ENCODE assay signal across 23 cellular contexts in genomic region chr1:159933347-159933746, GRCh38. TPM values are rescaled to one million over a fixed set of nuclear protein-coding genes. Genes with fewer than 3 reads are reported as not detected.
A peak's percentile ranks its signal among the peaks of the same experiment; 100 is the strongest.
DNase-seq lines count a peak whose midpoint lies in the region; ATAC-seq, FAIRE-seq and TF ChIP-seq lines count a peak whose summit lies in the region.
"Had no signal": no experiment of that assay in that cellular context is flagged by ENCODE, and none has a peak within 500 bp of the region (broad histone marks: within the 10 kb centered on the region; RNA-seq: fewer than 3 reads in every experiment).

No MANE protein-coding gene starts in this region.

- ATAC-seq in RWPE2 (ENCODE audit: low read depth): peak; percentile 47
- ATAC-seq in foreskin keratinocyte: peak; percentile 22
- ATAC-seq in HG02642 (IDR thresholded peaks at IDR 0.05; ENCODE audit: poor library complexity, unreplicated experiment): no peak

- peak overlapping the region; percentile 32 for H3K4ac ChIP-seq in H1 (replicated peaks; ENCODE audit: insufficient read length, low read depth, low read length)

- H3K23ac ChIP-seq in H1 (ENCODE audit: insufficient read length): no peak overlapping the region

- no peak overlapping the region for H3K27ac ChIP-seq in BLaER1
- peak overlapping the region; percentile 46 for H3K27ac ChIP-seq in RWPE2 (ENCODE audit: poor library complexity, severe bottlenecking)
- H3K27ac ChIP-seq in H1 (ENCODE audit: low read depth, low read length): no peak overlapping the region
- peak overlapping the region; percentile 87 for H3K27ac ChIP-seq in foreskin keratinocyte
- H3K27ac ChIP-seq: GM23248 had no signal

- TF ChIP-seq RAD21 in H1 (IDR thresholded peaks at IDR 0.05 in 1 of 2, conservative IDR thresholded peaks at IDR 0.05 in 1 of 2; ENCODE audit: low read depth in 2 of 2, low read length in 2 of 2): no peak

- no peaks in the 10 kb centered on the region; the same call in 1 of the 2 replicates for H3K23me2 ChIP-seq in H1 (ENCODE audit: low read depth, low read length)

- H3K4me1 ChIP-seq in BLaER1 (peaks cover 57% of the 10 kb centered on the region), RWPE2 (ENCODE audit: insufficient read depth, poor library complexity, severe bottlenecking) (peaks cover 14% of the 10 kb centered on the region), H1 (replicated peaks in 1 of 4; ENCODE audit: control insufficient read depth in 3 of 4, insufficient read depth in 4 of 4, low read length in 3 of 4) (peaks cover 0 to 10% (median 7%) of the 10 kb centered on the region in 4 experiments; a peak in 6 of 7 replicates), foreskin keratinocyte (peaks cover 18% of the 10 kb centered on the region)

- DNase-seq in RWPE2 (ENCODE audit: low spot score) (no peak), H1 (ENCODE audit: low read depth in 1 of 2, low spot score in 2 of 2) (no peak), foreskin keratinocyte (peak; percentile 68 to 83), Ammon's horn (ENCODE audit: low spot score) (no peak), NCI-H146 treated with DMSO at 0.1 percent for 48 hours (lab: John Stamatoyannopoulos, UW; ENCODE audit: unreplicated experiment) (no peak)
- no peak for DNase-seq in effector CD8-positive, alpha-beta T cell (lab: John Stamatoyannopoulos, UW)
- DNase-seq: 8988T, DMS53, GDM1, GM23248, NCI-H1417, NCI-H187, NCI-H524 treated with DMSO at 0.1 percent for 48 hours, OCI-M1, SHP77 had no signal

- no peak overlapping the region for H4K5ac ChIP-seq in H1 (ENCODE audit: insufficient read length, low read depth, low read length)

- 98% methylated on average over 4 of the region's 4 CpGs; no CpG with 5 or more reads in 1 of the 2 experiments for WGBS in H1 (ENCODE audit: extremely low coverage in 1 of 2, insufficient coverage in 1 of 2, insufficient read length in 1 of 2, insufficient replicate concordance in 2 of 2, low coverage in 1 of 2, low lambda C conversion rate in 2 of 2, missing lambda C conversion rate in 1 of 2), 2 experiments

- H3K4me3 ChIP-seq in BLaER1: no peak overlapping the region
- no peak overlapping the region for H3K4me3 ChIP-seq in RWPE2 (ENCODE audit: severe bottlenecking)
- no peak overlapping the region for H3K4me3 ChIP-seq in H1 (ENCODE audit: extremely low read depth in 1 of 4, insufficient read depth in 2 of 4, low read depth in 3 of 4, low read length in 4 of 4)
- H3K4me3 ChIP-seq: GM23248, HAP-1 had no signal

- no peak overlapping the region for H3K14ac ChIP-seq in H1 (ENCODE audit: insufficient read length)

- H3K36me3 ChIP-seq in BLaER1 (peaks cover 49% of the 10 kb centered on the region), RWPE2 (ENCODE audit: low read depth) (0 out of 2 replicates have a peak, but pooled peaks cover 4% of the 10 kb centered on the region), H1 (ENCODE audit: control insufficient read depth in 2 of 4, insufficient read depth in 4 of 4, low read length in 3 of 4) (peaks cover 3 to 32% (median 17%) of the 10 kb centered on the region in 4 experiments; a peak in 6 of 8 replicates)
- H3K36me3 ChIP-seq: HAP-1 had no signal

- CTCF ChIA-PET in H1 (lab: Charles Lee; ENCODE audit: partially characterized antibody): interaction anchor here (0.7 to 35.5 kb wide), 14 partner anchors 7 to 168 kb away, joined by 3 to 696 read pairs (median 5); partner anchors contain the start of genes IGSF9, SLAMF9 and TAGLN2

- TF ChIP-seq POLR2A in H1 (IDR thresholded peaks at IDR 0.05; ENCODE audit: control extremely low read depth in 1 of 2, low read depth in 2 of 2, low read length in 2 of 2): no peak

- H3K18ac ChIP-seq in H1 (ENCODE audit: extremely low read depth, low read length): no peak overlapping the region

- no peak overlapping the region for H2BK15ac ChIP-seq in H1 (ENCODE audit: low read length)

- no peak overlapping the region for H4K8ac ChIP-seq in H1 (ENCODE audit: extremely low read depth, insufficient read depth, low read length)

- no peaks in the 10 kb centered on the region for H3K79me2 ChIP-seq in H1 (ENCODE audit: control insufficient read depth in 1 of 2, insufficient read depth in 2 of 2, low read length in 2 of 2)

- no peaks in the 10 kb centered on the region for H4K20me1 ChIP-seq in BLaER1
- H4K20me1 ChIP-seq in H1 (replicated peaks in 1 of 2; ENCODE audit: control insufficient read depth in 1 of 2, insufficient read depth in 2 of 2, low read length in 2 of 2): peaks cover 0 to 3% of the 10 kb centered on the region in 2 experiments

- no peak overlapping the region for H2BK12ac ChIP-seq in H1 (ENCODE audit: low read depth, low read length)

- H3K4me2 ChIP-seq in BLaER1: peak overlapping the region; percentile 78
- H3K4me2 ChIP-seq in H1 (ENCODE audit: insufficient read depth in 1 of 2, low read depth in 2 of 2, low read length in 2 of 2): no peak overlapping the region

- H3K79me1 ChIP-seq in H1 (ENCODE audit: low read depth, low read length): no peaks in the 10 kb centered on the region

- no peak overlapping the region for H2BK120ac ChIP-seq in H1 (replicated peaks; ENCODE audit: low read depth, low read length)

- no peak overlapping the region for H3K9ac ChIP-seq in BLaER1
- no peak overlapping the region for H3K9ac ChIP-seq in H1 (replicated peaks in 1 of 4; ENCODE audit: extremely low read depth in 1 of 4, low read depth in 3 of 4, low read length in 3 of 4)
- H3K9ac ChIP-seq: GM23248 had no signal

- H3K27me3 ChIP-seq in BLaER1 (no peaks in the 10 kb centered on the region), RWPE2 (ENCODE audit: insufficient read depth, poor library complexity, severe bottlenecking) (no peaks in the 10 kb centered on the region), H1 (replicated peaks in 1 of 4; ENCODE audit: control insufficient read depth in 3 of 4, extremely low read depth in 1 of 4, insufficient read depth in 3 of 4, low read length in 3 of 4) (no peaks in the 10 kb centered on the region), foreskin keratinocyte (no peaks in the 10 kb centered on the region)

- H3K56ac ChIP-seq in H1 (replicated peaks; ENCODE audit: insufficient read length, low read depth, low read length): no peak overlapping the region

- POLR2A ChIA-PET in H1 (lab: Charles Lee; ENCODE audit: partially characterized antibody): interaction anchor here (0.9 to 4.6 kb wide), 3 partner anchors 12 to 16 kb away, joined by 3 to 19 read pairs (median 15); partner anchors contain the start of gene IGSF9

- no peak overlapping the region for H4K91ac ChIP-seq in H1 (replicated peaks; ENCODE audit: insufficient read length, low read length)

- no peak for TF ChIP-seq EP300 in H1 (IDR thresholded peaks at IDR 0.05; ENCODE audit: borderline replicate concordance in 1 of 2, low read depth in 2 of 2, low read length in 2 of 2)

- H2AFZ ChIP-seq in H1 (ENCODE audit: low read length): no peak overlapping the region
- H2AFZ ChIP-seq: GM23248 had no signal

- H2BK5ac ChIP-seq in H1 (ENCODE audit: low read depth, low read length): no peak overlapping the region

- FAIRE-seq in H1 (lab: Jason Lieb, UNC): no peak
- FAIRE-seq: D721Med, GM18507 had no signal

- no peaks in the 10 kb centered on the region for H3K9me3 ChIP-seq in BLaER1
- no peaks in the 10 kb centered on the region for H3K9me3 ChIP-seq in RWPE2 (ENCODE audit: severe bottlenecking)
- no peaks in the 10 kb centered on the region for H3K9me3 ChIP-seq in H1 (ENCODE audit: insufficient read depth in 2 of 2, low read depth in 1 of 2, low read length in 1 of 2)
- H3K9me3 ChIP-seq: HAP-1 had no signal

- H2BK20ac ChIP-seq in H1 (ENCODE audit: low read length): no peak overlapping the region

- no peak overlapping the region for H2AK5ac ChIP-seq in H1 (ENCODE audit: low read depth, low read length)

- no peak for TF ChIP-seq CTCF in RWPE2 (IDR thresholded peaks at IDR 0.05; ENCODE audit: poor library complexity, severe bottlenecking)
- no peak for TF ChIP-seq CTCF in H1 (IDR thresholded peaks at IDR 0.05; ENCODE audit: control extremely low read depth in 1 of 3, insufficient read depth in 1 of 3, low read depth in 1 of 3, low read length in 3 of 3)
- no peak for TF ChIP-seq CTCF in foreskin keratinocyte (conservative IDR thresholded peaks at IDR 0.05)

RNA-seq across cellular contexts. Expression of gene TAGLN2, which starts 8.0 kb away (rescaled TPM):
- 86.0 and 93.0 TPM in 2 replicates for total RNA-seq in H1 (2021; fragmentation: NEBNext Ultra II Directional; extraction: Animal tissue kit (Norgen Biotek cat#: 25700))
- 114 and 142 TPM in 2 replicates for polyA plus RNA-seq in H1 (2011; rRNA removed)
- polyA plus RNA-seq in H1 (2011; cell fraction: cytosol; rRNA removed): 93.7 TPM
- 102 TPM for polyA plus RNA-seq in H1 (2011; cell fraction: nucleus; rRNA removed)
- 81.8 to 121 TPM (median 94.5 TPM) in 4 replicates for polyA plus RNA-seq in H1 (2012, experiment 1 of 2)
- polyA plus RNA-seq in H1 (2012, experiment 2 of 2): 122 TPM
- 51.9 TPM for polyA plus RNA-seq in H1 (2013, experiment 1 of 2)
- 53.4 TPM for polyA plus RNA-seq in H1 (2013, experiment 2 of 2)
- polyA minus RNA-seq in H1 (2011; rRNA and poly(A)+ RNA removed): 38.3 and 40.1 TPM in 2 replicates
- polyA minus RNA-seq in H1 (2011; cell fraction: cytosol; rRNA and poly(A)+ RNA removed): 29.8 TPM
- polyA minus RNA-seq in H1 (2011; cell fraction: nucleus; rRNA and poly(A)+ RNA removed): 23.9 TPM
- total RNA-seq in foreskin keratinocyte: 462 and 520 TPM in 2 replicates
- polyA plus RNA-seq in foreskin keratinocyte: 928 and 982 TPM in 2 replicates

RNA-seq across cellular contexts. Expression of gene IGSF9, which starts 12.1 kb away (rescaled TPM):
- total RNA-seq in H1 (2021; fragmentation: NEBNext Ultra II Directional; extraction: Animal tissue kit (Norgen Biotek cat#: 25700)): 28.1 and 29.2 TPM in 2 replicates
- polyA plus RNA-seq in H1 (2011; rRNA removed) (10.9 and 22.5 TPM in 2 replicates), foreskin keratinocyte (9.3 and 11.8 TPM in 2 replicates)
- polyA plus RNA-seq in H1 (2011; cell fraction: cytosol; rRNA removed): 12.7 TPM
- polyA plus RNA-seq in H1 (2011; cell fraction: nucleus; rRNA removed): 51.2 TPM
- 15.9 to 25.3 TPM (median 21.2 TPM) in 4 replicates for polyA plus RNA-seq in H1 (2012, experiment 1 of 2)
- 18.7 TPM for polyA plus RNA-seq in H1 (2012, experiment 2 of 2)
- 20.9 TPM for polyA plus RNA-seq in H1 (2013, experiment 1 of 2)
- polyA plus RNA-seq in H1 (2013, experiment 2 of 2): 19.7 TPM
- 6.2 and 8.0 TPM in 2 replicates for polyA minus RNA-seq in H1 (2011; rRNA and poly(A)+ RNA removed)
- 10.9 TPM for polyA minus RNA-seq in H1 (2011; cell fraction: cytosol; rRNA and poly(A)+ RNA removed)
- polyA minus RNA-seq in H1 (2011; cell fraction: nucleus; rRNA and poly(A)+ RNA removed): 11.3 TPM
- total RNA-seq in foreskin keratinocyte: 9.7 and 11.9 TPM in 2 replicates
- total RNA-seq: GM23248 had no signal
- polyA plus RNA-seq: CD14-positive monocyte had no signal

RNA-seq across cellular contexts. Expression of gene SLAMF9, which starts 20.7 kb away (rescaled TPM):
- total RNA-seq in H1 (2021; fragmentation: NEBNext Ultra II Directional; extraction: Animal tissue kit (Norgen Biotek cat#: 25700)): not detected in 2 replicates
- polyA plus RNA-seq in H1 (2011; rRNA removed) (not detected in 2 replicates), foreskin keratinocyte (0.40 and 0.72 TPM in 2 replicates)
- not detected for polyA plus RNA-seq in H1 (2011; cell fraction: cytosol; rRNA removed)
- polyA plus RNA-seq in H1 (2011; cell fraction: nucleus; rRNA removed): not detected
- not detected in 4 replicates for polyA plus RNA-seq in H1 (2012, experiment 1 of 2)
- not detected for polyA plus RNA-seq in H1 (2012, experiment 2 of 2)
- polyA plus RNA-seq in H1 (2013, experiment 1 of 2): not detected
- polyA plus RNA-seq in H1 (2013, experiment 2 of 2): not detected
- not detected in 2 replicates for polyA minus RNA-seq in H1 (2011; rRNA and poly(A)+ RNA removed)
- not detected for polyA minus RNA-seq in H1 (2011; cell fraction: cytosol; rRNA and poly(A)+ RNA removed)
- polyA minus RNA-seq in H1 (2011; cell fraction: nucleus; rRNA and poly(A)+ RNA removed): not detected
- 0.44 and 0.63 TPM in 2 replicates for total RNA-seq in foreskin keratinocyte
- total RNA-seq: GM23248, M059J had no signal
- polyA plus RNA-seq: CD14-positive monocyte, IgD-negative memory B cell had no signal

RNA-seq across cellular contexts. Expression of gene CFAP45, which starts 33.4 kb away (rescaled TPM):
- not detected in 2 replicates for total RNA-seq in H1 (2021; fragmentation: NEBNext Ultra II Directional; extraction: Animal tissue kit (Norgen Biotek cat#: 25700))
- polyA plus RNA-seq in H1 (2011; rRNA removed) (0.05 and 0.11 TPM in 2 replicates), foreskin keratinocyte (1.1 and 1.3 TPM in 2 replicates)
- 0.45 TPM for polyA plus RNA-seq in H1 (2011; cell fraction: cytosol; rRNA removed)
- 0.16 TPM for polyA plus RNA-seq in H1 (2011; cell fraction: nucleus; rRNA removed)
- 0.16 to 0.64 TPM (median 0.36 TPM) in 4 replicates for polyA plus RNA-seq in H1 (2012, experiment 1 of 2)
- 0.31 TPM for polyA plus RNA-seq in H1 (2012, experiment 2 of 2)
- 0.30 TPM for polyA plus RNA-seq in H1 (2013, experiment 1 of 2)
- 0.31 TPM for polyA plus RNA-seq in H1 (2013, experiment 2 of 2)
- not detected in 2 replicates for polyA minus RNA-seq in H1 (2011; rRNA and poly(A)+ RNA removed)
- not detected for polyA minus RNA-seq in H1 (2011; cell fraction: cytosol; rRNA and poly(A)+ RNA removed)
- polyA minus RNA-seq in H1 (2011; cell fraction: nucleus; rRNA and poly(A)+ RNA removed): not detected
- 1.0 and 1.3 TPM in 2 replicates for total RNA-seq in foreskin keratinocyte
- total RNA-seq: GM23248 had no signal

Comparison
In these comparisons a context has a peak if more than half of its experiments do, and no peak if none do; other contexts are left out.
1. H3K27ac ChIP-seq: peak in RWPE2 (single experiment) and foreskin keratinocyte (single experiment); none in BLaER1 (single experiment) and H1 (single experiment).
2. DNase-seq: peak in foreskin keratinocyte (2 of 2); none in RWPE2 (single experiment), H1 (0 of 2), Ammon's horn (single experiment), NCI-H146 treated with DMSO at 0.1 percent for 48 hours (single experiment) and effector CD8-positive, alpha-beta T cell (single experiment).